Comparison of ENCODE assay signal across 29 cellular contexts in the genomic region with DNA sequence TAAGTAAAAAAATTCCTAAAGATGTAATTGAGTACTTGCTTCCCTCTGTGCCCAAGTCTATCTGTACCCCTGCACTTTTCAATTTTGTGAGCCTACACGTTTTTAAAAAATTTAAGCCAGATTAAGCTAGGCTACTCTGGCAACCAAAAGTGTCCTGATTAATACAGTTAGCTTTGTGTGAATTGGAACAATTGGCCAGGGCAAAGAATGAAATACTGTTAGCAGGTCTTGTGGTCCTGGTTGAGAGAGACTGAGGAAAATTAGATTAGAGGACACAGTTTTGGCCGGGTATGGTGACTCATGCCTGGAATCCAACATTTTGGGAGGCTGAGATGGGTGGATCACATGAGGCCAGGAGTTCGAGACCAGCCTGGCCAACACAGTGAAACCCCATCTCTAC.
"Had no signal": no experiment of that assay in that cellular context is flagged by ENCODE, and none has a peak within 500 bp of the region (broad histone marks: within the 10 kb centered on the region; RNA-seq: fewer than 3 reads in every experiment).

No MANE protein-coding gene starts in this region.

- H3K36me3 Mint-ChIP-seq: activated naive CD4-positive, alpha-beta T cell treated with anti-CD3 and anti-CD28 coated beads, Interleukin-2, amount 10 ng/mL, durations not matched to agents 7 days and 5 days; activated naive CD4-positive, alpha-beta T cell treated with anti-CD3 and anti-CD28 coated beads, Interleukin-2, amount 50 U/mL, for 72 hours; activated naive CD8-positive, alpha-beta T cell treated with anti-CD3 and anti-CD28 coated beads, Interleukin-2, amount 10 ng/mL, durations not matched to agents 7 days and 5 days; T-cell; WTC11 had no signal

- H3K27ac Mint-ChIP-seq: activated CD4-positive, alpha-beta memory T cell treated with anti-CD3 and anti-CD28 coated beads, Interleukin-2, amount 10 ng/mL, durations not matched to agents 7 days and 5 days; activated CD4-positive, alpha-beta T cell treated with anti-CD3 and anti-CD28 coated beads, Interleukin-2, amount 10 ng/mL, durations not matched to agents 7 days and 5 days; activated naive CD4-positive, alpha-beta T cell treated with anti-CD3 and anti-CD28 coated beads, Interleukin-2, amount 10 ng/mL, durations not matched to agents 7 days and 5 days; activated naive CD4-positive, alpha-beta T cell treated with anti-CD3 and anti-CD28 coated beads, Interleukin-2, amount 50 U/mL, for 72 hours; activated naive CD8-positive, alpha-beta T cell treated with anti-CD3 and anti-CD28 coated beads, Interleukin-2, amount 10 ng/mL, durations not matched to agents 7 days and 5 days; activated T-cell treated with anti-CD3 and anti-CD28 coated beads, Interleukin-2, amount 50 U/mL, for 24 hours; activated T-cell treated with anti-CD3 and anti-CD28 coated beads, Interleukin-2, amount 50 U/mL, for 72 hours; effector memory CD8-positive, alpha-beta T cell; T-cell; T-helper 1 cell treated with Interleukin-12 subunit alpha and Interleukin-12 subunit beta and Interleukin-4 antibody, amounts not matched to agents 30 μg/mL and 1 μg/mL, for 36 hours; WTC11 had no signal

- H3K4me3 ChIP-seq: gastrocnemius medialis, heart left ventricle had no signal

- DNase-seq: activated CD4-positive, alpha-beta memory T cell treated with anti-CD3 and anti-CD28 coated beads, Interleukin-2, amount 10 ng/mL, durations not matched to agents 7 days and 5 days; activated CD4-positive, alpha-beta T cell treated with anti-CD3 and anti-CD28 coated beads for 1 hour; activated CD4-positive, alpha-beta T cell treated with anti-CD3 and anti-CD28 coated beads for 4 hours; activated CD4-positive, alpha-beta T cell treated with anti-CD3 and anti-CD28 coated beads, Interleukin-2, amount 10 ng/mL, durations not matched to agents 7 days and 5 days; activated CD4-positive, alpha-beta T cell treated with anti-CD3 and anti-CD28 coated beads, Interleukin-2, amount 50 U/mL, for 4 hours; activated CD8-positive, alpha-beta memory T cell treated with anti-CD3 and anti-CD28 coated beads, Interleukin-2, amount 50 U/mL, for 48 hours; activated gamma-delta T cell; activated naive CD4-positive, alpha-beta T cell; activated naive CD4-positive, alpha-beta T cell treated with anti-CD3 and anti-CD28 coated beads, Interleukin-2, amount 10 ng/mL, durations not matched to agents 7 days and 5 days; activated naive CD8-positive, alpha-beta T cell treated with anti-CD3 and anti-CD28 coated beads, Interleukin-2, amount 10 ng/mL, durations not matched to agents 7 days and 5 days; activated T-cell treated with anti-CD3 and anti-CD28 coated beads for 4 hours; activated T-cell treated with anti-CD3 and anti-CD28 coated beads, Interleukin-2, amount 50 U/mL, for 24 hours; activated T-cell treated with anti-CD3 and anti-CD28 coated beads, Interleukin-2, amount 50 U/mL, for 72 hours; brain microvascular endothelial cell; caudate nucleus; cortex of kidney; dermis blood vessel endothelial cell; effector CD4-positive, alpha-beta T cell; effector memory CD8-positive, alpha-beta T cell; erythroblast; gastrocnemius medialis; glutamatergic neuron; heart left ventricle; T-cell; T-helper 9 cell had no signal

- ATAC-seq: activated naive CD4-positive, alpha-beta T cell treated with anti-CD3 and anti-CD28 coated beads, Interleukin-2, amount 50 U/mL, for 72 hours; activated T-cell treated with anti-CD3 and anti-CD28 coated beads, Interleukin-2, amount 50 U/mL, for 72 hours; effector memory CD8-positive, alpha-beta T cell; gastrocnemius medialis; heart left ventricle; T-cell; WTC11 had no signal

- H3K9me3 Mint-ChIP-seq: activated CD4-positive, alpha-beta memory T cell treated with anti-CD3 and anti-CD28 coated beads, Interleukin-2, amount 10 ng/mL, durations not matched to agents 7 days and 5 days; activated CD4-positive, alpha-beta T cell treated with anti-CD3 and anti-CD28 coated beads, Interleukin-2, amount 10 ng/mL, durations not matched to agents 7 days and 5 days; activated naive CD4-positive, alpha-beta T cell treated with anti-CD3 and anti-CD28 coated beads, Interleukin-2, amount 10 ng/mL, durations not matched to agents 7 days and 5 days; activated naive CD4-positive, alpha-beta T cell treated with anti-CD3 and anti-CD28 coated beads, Interleukin-2, amount 50 U/mL, for 72 hours; activated naive CD8-positive, alpha-beta T cell treated with anti-CD3 and anti-CD28 coated beads, Interleukin-2, amount 10 ng/mL, durations not matched to agents 7 days and 5 days; activated T-cell treated with anti-CD3 and anti-CD28 coated beads, Interleukin-2, amount 50 U/mL, for 24 hours; activated T-cell treated with anti-CD3 and anti-CD28 coated beads, Interleukin-2, amount 50 U/mL, for 72 hours; effector memory CD8-positive, alpha-beta T cell; T-helper 1 cell treated with Interleukin-12 subunit alpha and Interleukin-12 subunit beta and Interleukin-4 antibody, amounts not matched to agents 30 μg/mL and 1 μg/mL, for 36 hours had no signal

- H3K27me3 ChIP-seq: brain microvascular endothelial cell, gastrocnemius medialis, heart left ventricle had no signal

- H3K9me3 ChIP-seq: gastrocnemius medialis, heart left ventricle had no signal

- H3K36me3 ChIP-seq: brain microvascular endothelial cell, gastrocnemius medialis, heart left ventricle had no signal

- H3K4me1 Mint-ChIP-seq: activated CD4-positive, alpha-beta memory T cell treated with anti-CD3 and anti-CD28 coated beads, Interleukin-2, amount 10 ng/mL, durations not matched to agents 7 days and 5 days; activated CD4-positive, alpha-beta T cell treated with anti-CD3 and anti-CD28 coated beads, Interleukin-2, amount 10 ng/mL, durations not matched to agents 7 days and 5 days; activated naive CD4-positive, alpha-beta T cell treated with anti-CD3 and anti-CD28 coated beads, Interleukin-2, amount 10 ng/mL, durations not matched to agents 7 days and 5 days; activated naive CD8-positive, alpha-beta T cell treated with anti-CD3 and anti-CD28 coated beads, Interleukin-2, amount 10 ng/mL, durations not matched to agents 7 days and 5 days; WTC11 had no signal

- H3K27ac ChIP-seq: brain microvascular endothelial cell, VCaP had no signal

- H3K4me3 Mint-ChIP-seq: activated CD4-positive, alpha-beta memory T cell treated with anti-CD3 and anti-CD28 coated beads, Interleukin-2, amount 10 ng/mL, durations not matched to agents 7 days and 5 days; activated CD4-positive, alpha-beta T cell treated with anti-CD3 and anti-CD28 coated beads, Interleukin-2, amount 10 ng/mL, durations not matched to agents 7 days and 5 days; activated naive CD4-positive, alpha-beta T cell treated with anti-CD3 and anti-CD28 coated beads, Interleukin-2, amount 10 ng/mL, durations not matched to agents 7 days and 5 days; activated naive CD8-positive, alpha-beta T cell treated with anti-CD3 and anti-CD28 coated beads, Interleukin-2, amount 10 ng/mL, durations not matched to agents 7 days and 5 days; activated T-cell treated with anti-CD3 and anti-CD28 coated beads, Interleukin-2, amount 50 U/mL, for 24 hours; activated T-cell treated with anti-CD3 and anti-CD28 coated beads, Interleukin-2, amount 50 U/mL, for 72 hours; effector memory CD8-positive, alpha-beta T cell; T-cell; T-helper 1 cell treated with Interleukin-12 subunit alpha and Interleukin-12 subunit beta and Interleukin-4 antibody, amounts not matched to agents 30 μg/mL and 1 μg/mL, for 36 hours; WTC11 had no signal
